28 cellular contexts compared by ENCODE assay signal in the genomic region with DNA sequence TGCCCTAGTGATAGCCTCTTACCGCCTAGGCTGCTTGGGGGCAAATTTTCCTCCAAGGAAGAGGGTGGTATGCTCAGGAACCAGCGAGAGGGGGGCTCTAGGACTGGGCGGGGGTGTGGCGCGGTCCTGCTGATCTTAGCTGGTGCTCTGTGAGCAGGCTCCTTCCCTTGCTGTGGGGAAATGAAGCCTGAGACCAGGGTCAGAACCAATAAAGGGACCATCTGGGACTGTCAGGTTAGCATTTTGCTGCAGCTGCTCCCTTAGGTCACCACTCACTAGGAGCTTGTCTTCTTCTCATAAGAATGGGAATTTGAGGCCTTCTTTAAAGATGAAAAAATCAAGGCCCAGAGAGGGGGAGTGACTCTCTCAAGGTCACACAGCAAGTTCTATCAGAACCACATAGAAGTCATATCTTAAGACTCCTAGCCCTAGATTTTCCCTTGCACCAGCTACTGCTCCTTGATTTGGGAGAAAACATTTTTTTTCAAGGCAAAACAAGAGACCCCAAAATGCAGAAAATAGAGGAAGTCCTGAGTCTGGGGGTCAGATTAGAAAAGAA. TPM values are rescaled to one million over a fixed set of nuclear protein-coding genes. Genes with fewer than 3 reads are reported as not detected.
DNase-seq lines count a peak whose midpoint lies in the region; TF ChIP-seq lines count a peak whose summit lies in the region.
"Had no signal": no experiment of that assay in that cellular context is flagged by ENCODE, and none has a peak within 500 bp of the region (broad histone marks: within the 10 kb centered on the region; RNA-seq: fewer than 3 reads in every experiment).

No MANE protein-coding gene starts in this region.

- no peak for TF ChIP-seq CTCF in endodermal cell (conservative IDR thresholded peaks at IDR 0.05)
- no peak for TF ChIP-seq CTCF in neural progenitor cell (IDR thresholded peaks at IDR 0.05)
- TF ChIP-seq CTCF in thyroid gland (IDR thresholded peaks at IDR 0.05) = no peak

- peaks cover 20% of the 10 kb centered on the region for H3K4me1 ChIP-seq in CD8-positive, alpha-beta memory T cell (ENCODE audit: insufficient read depth, low read length)
- H3K4me1 ChIP-seq in HUES64 (ENCODE audit: insufficient read depth, low read length) = peaks cover 40% of the 10 kb centered on the region
- peaks cover 4% of the 10 kb centered on the region for H3K4me1 ChIP-seq in endodermal cell (ENCODE audit: control insufficient read depth, insufficient read depth, low read length)
- H3K4me1 ChIP-seq in neural progenitor cell = peaks cover 52% of the 10 kb centered on the region
- H3K4me1 ChIP-seq in thyroid gland = peaks cover 0 to 15% of the 10 kb centered on the region in 2 donors

- peaks cover 89% of the 10 kb centered on the region for H4K20me1 ChIP-seq in neural progenitor cell (ENCODE audit: low read depth)

- H3K27me3 ChIP-seq in CD8-positive, alpha-beta memory T cell (ENCODE audit: insufficient read depth, low read length, poor library complexity, severe bottlenecking) = peaks cover 45% of the 10 kb centered on the region
- H3K27me3 ChIP-seq in HUES64 (ENCODE audit: insufficient read depth, low read length) (peaks cover 100% of the 10 kb centered on the region), endodermal cell (ENCODE audit: control insufficient read depth, insufficient read depth, low read length, poor library complexity, severe bottlenecking) (peaks cover 100% of the 10 kb centered on the region), neural progenitor cell (peaks cover 100% of the 10 kb centered on the region), thyroid gland (peaks cover 18% of the 10 kb centered on the region)

- H3F3A ChIP-seq in neural progenitor cell (ENCODE audit: low read depth) = peaks cover 40% of the 10 kb centered on the region

- in situ Hi-C loops in G401 (cut with HindIII; ENCODE audit: low sequenced_read_pairs) = no loop called here

- CTCF ChIA-PET in CD8-positive, alpha-beta memory T cell (lab: Charles Lee) = interaction anchor here (2.0 kb wide), 1 partner anchor 54 kb away, joined by 4 read pairs; no protein-coding TSS in a partner anchor

- H3K9ac ChIP-seq in HUES64 (ENCODE audit: low read depth, low read length) (no peak overlapping the region), endodermal cell (ENCODE audit: extremely low read depth, low read length, poor library complexity, severe bottlenecking) (no peak overlapping the region), neural progenitor cell (no peak overlapping the region)

- WGBS in HUES64 = 5% methylated on average over 5 of the region's 5 CpGs
- WGBS in endodermal cell (ENCODE audit: insufficient coverage in 1 of 2, insufficient read length in 1 of 2), 2 experiments = 5% methylated on average over 4 to 5 of the region's 5 CpGs
- WGBS in thyroid gland, 2 donors = 0 to 9% methylated on average over 4 to 5 of the region's 5 CpGs

- H3K79me2 ChIP-seq in neural progenitor cell (ENCODE audit: low read depth) = no peaks in the 10 kb centered on the region

- H3K27ac Mint-ChIP-seq in CD8-positive, alpha-beta memory T cell = peak overlapping the region in 1 of 8 donors; percentile 29
- H3K27ac Mint-ChIP-seq in endodermal cell (no peak overlapping the region), neural progenitor cell (no peak overlapping the region)
- H3K27ac Mint-ChIP-seq: activated CD8-positive, alpha-beta T cell treated with anti-CD3 and anti-CD28 coated beads for 36 hours; activated naive CD8-positive, alpha-beta T cell treated with anti-CD3 and anti-CD28 coated beads, Interleukin-2, amount 10 ng/mL, durations not matched to agents 7 days and 5 days; CD14-positive monocyte; mesothelial cell of epicardium had no signal

- peaks cover 0 to under 1% (median 0%) of the 10 kb centered on the region in 3 donors for H3K36me3 Mint-ChIP-seq in CD8-positive, alpha-beta memory T cell
- H3K36me3 Mint-ChIP-seq in endodermal cell (ENCODE audit: low read depth) (no peaks in the 10 kb centered on the region), neural progenitor cell (no peaks in the 10 kb centered on the region)
- H3K36me3 Mint-ChIP-seq: activated naive CD8-positive, alpha-beta T cell treated with anti-CD3 and anti-CD28 coated beads, Interleukin-2, amount 10 ng/mL, durations not matched to agents 7 days and 5 days; mesothelial cell of epicardium had no signal

- H3K36me3 ChIP-seq in CD8-positive, alpha-beta memory T cell (ENCODE audit: insufficient read depth, low read length) = no peaks in the 10 kb centered on the region
- H3K36me3 ChIP-seq in HUES64 (ENCODE audit: insufficient read depth, low read length) (no peaks in the 10 kb centered on the region), endodermal cell (ENCODE audit: control insufficient read depth, insufficient read depth, low read length) (no peaks in the 10 kb centered on the region), neural progenitor cell (no peaks in the 10 kb centered on the region), thyroid gland (no peaks in the 10 kb centered on the region)
- H3K36me3 ChIP-seq: left ventricle myocardium inferior had no signal

- H3K4me3 ChIP-seq in CD8-positive, alpha-beta memory T cell (ENCODE audit: low read length) = no peak overlapping the region
- H3K4me3 ChIP-seq in HUES64 (ENCODE audit: low read length) (peak overlapping the region; percentile 51), endodermal cell (ENCODE audit: low read length) (peak overlapping the region; percentile 2), neural progenitor cell (peak overlapping the region; percentile 38), thyroid gland (replicated peaks in 1 of 3) (no peak overlapping the region)
- H3K4me3 ChIP-seq: psoas muscle had no signal

- peak overlapping the region in 6 of 7 donors; percentile 34 to 73 (median 55) for H3K4me3 Mint-ChIP-seq in CD8-positive, alpha-beta memory T cell
- H3K4me3 Mint-ChIP-seq in endodermal cell = peak overlapping the region; percentile 48
- H3K4me3 Mint-ChIP-seq in neural progenitor cell = peak overlapping the region; percentile 84
- H3K4me3 Mint-ChIP-seq: activated CD8-positive, alpha-beta T cell treated with anti-CD3 and anti-CD28 coated beads for 36 hours; mesothelial cell of epicardium had no signal

- peak overlapping the region; percentile 64 for H3K4me2 ChIP-seq in neural progenitor cell

- H3K9me3 Mint-ChIP-seq in CD8-positive, alpha-beta memory T cell = peaks cover 0 to 1% (median 0%) of the 10 kb centered on the region in 5 donors
- H3K9me3 Mint-ChIP-seq in endodermal cell = no peaks in the 10 kb centered on the region
- H3K9me3 Mint-ChIP-seq in neural progenitor cell = peaks cover under 1% of the 10 kb centered on the region
- H3K9me3 Mint-ChIP-seq: activated CD8-positive, alpha-beta T cell treated with anti-CD3 and anti-CD28 coated beads for 36 hours; activated naive CD8-positive, alpha-beta T cell treated with anti-CD3 and anti-CD28 coated beads, Interleukin-2, amount 10 ng/mL, durations not matched to agents 7 days and 5 days; mesothelial cell of epicardium had no signal

- peaks cover 62 to 83% of the 10 kb centered on the region in 2 donors for H3K27me3 Mint-ChIP-seq in CD8-positive, alpha-beta memory T cell
- peaks cover 99% of the 10 kb centered on the region for H3K27me3 Mint-ChIP-seq in endodermal cell (ENCODE audit: insufficient read depth)
- H3K27me3 Mint-ChIP-seq in neural progenitor cell (ENCODE audit: insufficient read depth, low read depth) = peaks cover 88% of the 10 kb centered on the region

- no peak for DNase-seq in CD8-positive, alpha-beta memory T cell
- DNase-seq in endodermal cell = no peak
- DNase-seq in neural progenitor cell (ENCODE audit: low spot score) = no peak
- no peak for DNase-seq in thyroid gland
- no peak for DNase-seq in GDM1 (lab: John Stamatoyannopoulos, UW)
- no peak for DNase-seq in G401 (ENCODE audit: low spot score)
- DNase-seq: activated CD4-positive, alpha-beta T cell treated with anti-CD3 and anti-CD28 coated beads for 1 hour; activated effector memory CD4-positive, alpha-beta T cell treated with anti-CD3 and anti-CD28 coated beads, Interleukin-2, amount 50 U/mL, for 16 hours; activated naive CD8-positive, alpha-beta T cell treated with anti-CD3 and anti-CD28 coated beads, Interleukin-2, amount 10 ng/mL, durations not matched to agents 7 days and 5 days; central memory CD4-positive, alpha-beta T cell; dermis blood vessel endothelial cell; DMS153; left ventricle myocardium inferior; naive thymus-derived CD8-positive, alpha-beta T cell; NCI-H1048; NCI-H1930; NCI-H526 treated with DMSO at 0.1 percent for 48 hours; psoas muscle; T-helper 1 cell had no signal

- no peak for TF ChIP-seq POLR2A in thyroid gland (IDR thresholded peaks at IDR 0.05)

- H3K27ac ChIP-seq in CD8-positive, alpha-beta memory T cell (ENCODE audit: low read depth, low read length) = no peak overlapping the region
- H3K27ac ChIP-seq in HUES64 (ENCODE audit: low read depth, low read length) (no peak overlapping the region), endodermal cell (ENCODE audit: low read depth, low read length) (no peak overlapping the region), neural progenitor cell (no peak overlapping the region), thyroid gland (no peak overlapping the region)
- H3K27ac ChIP-seq: left ventricle myocardium inferior, psoas muscle had no signal

- H2AFZ ChIP-seq in neural progenitor cell (replicated peaks) = peak overlapping the region; percentile 23

- intact Hi-C loops in thyroid gland (cut with DNase I) = no loop called here

- no peaks in the 10 kb centered on the region for H3K9me3 ChIP-seq in CD8-positive, alpha-beta memory T cell (ENCODE audit: low read length)
- H3K9me3 ChIP-seq in HUES64 (ENCODE audit: insufficient read depth, low read depth, low read length) = no peaks in the 10 kb centered on the region; the same call in 1 of the 2 replicates
- no peaks in the 10 kb centered on the region for H3K9me3 ChIP-seq in endodermal cell (ENCODE audit: control insufficient read depth, low read length)
- no peaks in the 10 kb centered on the region for H3K9me3 ChIP-seq in neural progenitor cell (ENCODE audit: low read depth)
- no peaks in the 10 kb centered on the region for H3K9me3 ChIP-seq in thyroid gland
- H3K9me3 ChIP-seq: left ventricle myocardium inferior, psoas muscle had no signal

- peaks cover 20 to 33% (median 20%) of the 10 kb centered on the region in 3 donors for H3K4me1 Mint-ChIP-seq in CD8-positive, alpha-beta memory T cell
- H3K4me1 Mint-ChIP-seq in endodermal cell (peaks cover 36% of the 10 kb centered on the region), neural progenitor cell (peaks cover 26% of the 10 kb centered on the region)

- POLR2A ChIA-PET in CD8-positive, alpha-beta memory T cell (lab: Charles Lee) = no interaction called here

RNA-seq across cellular contexts. Expression of a gene that starts 2.0 kb away (rescaled TPM):
- not detected for total RNA-seq in CD8-positive, alpha-beta memory T cell
- 0.15 TPM for polyA plus RNA-seq in CD8-positive, alpha-beta memory T cell
- not detected for polyA plus RNA-seq in HUES64 (2013, experiment 1 of 2)
- polyA plus RNA-seq in HUES64 (2013, experiment 2 of 2) = not detected
- total RNA-seq in endodermal cell (not detected), neural progenitor cell (ENCODE audit: low replicate concordance) (not detected in 2 replicates), thyroid gland (1 to 10 TPM in 1 of 4 donors, not detected in 3; 1.9 TPM)
- not detected for polyA plus RNA-seq in endodermal cell (2013, experiment 1 of 2)
- polyA plus RNA-seq in endodermal cell (2013, experiment 2 of 2) = 0.25 TPM
- not detected in 2 replicates for total RNA-seq in G401 (2014; rRNA removed; shearing (Covaris generic))
- total RNA-seq: astrocyte; dermis blood vessel endothelial cell; H4; left ventricle myocardium inferior; mesothelial cell of epicardium; naive thymus-derived CD8-positive, alpha-beta T cell; psoas muscle; subcutaneous adipose tissue; urinary bladder had no signal
- polyA plus RNA-seq: AG04450, CD14-positive monocyte, urinary bladder had no signal

RNA-seq across cellular contexts. Expression of a gene that starts 54.8 kb away (rescaled TPM):
- total RNA-seq in CD8-positive, alpha-beta memory T cell = 10 to 100 TPM; 10.6 to 10.8 TPM
- 11.8 TPM for polyA plus RNA-seq in CD8-positive, alpha-beta memory T cell
- polyA plus RNA-seq in HUES64 (2013, experiment 1 of 2) = 10.6 TPM
- polyA plus RNA-seq in HUES64 (2013, experiment 2 of 2) = 14.2 TPM
- 10 to 100 TPM; 27.1 to 42.0 TPM for total RNA-seq in endodermal cell
- 12.0 TPM for polyA plus RNA-seq in endodermal cell (2013, experiment 1 of 2)
- polyA plus RNA-seq in endodermal cell (2013, experiment 2 of 2) = 10.8 TPM
- total RNA-seq in neural progenitor cell (ENCODE audit: low replicate concordance) = 2.6 and 4.6 TPM in 2 replicates
- total RNA-seq in thyroid gland = 1 to 10 TPM; 2.1 to 7.2 (median 4.6) TPM
- 27.8 and 36.7 TPM in 2 replicates for total RNA-seq in G401 (2014; rRNA removed; shearing (Covaris generic))
- total RNA-seq: dermis blood vessel endothelial cell, urinary bladder had no signal
- polyA plus RNA-seq: CD14-positive monocyte had no signal

Comparison
In these comparisons a context has a peak if more than half of its experiments do, and no peak if none do; other contexts are left out.
1. H3K4me3 ChIP-seq: peak in HUES64 (single experiment), endodermal cell (single experiment) and neural progenitor cell (single experiment); none in CD8-positive, alpha-beta memory T cell (single experiment) and thyroid gland (0 of 3).
2. Peak in every context shown above with its lines, with median percentiles within 50 percentile points of each other: H3K4me3 Mint-ChIP-seq.